Comparison of ENCODE assay signal across 10 cellular contexts in the genomic region with DNA sequence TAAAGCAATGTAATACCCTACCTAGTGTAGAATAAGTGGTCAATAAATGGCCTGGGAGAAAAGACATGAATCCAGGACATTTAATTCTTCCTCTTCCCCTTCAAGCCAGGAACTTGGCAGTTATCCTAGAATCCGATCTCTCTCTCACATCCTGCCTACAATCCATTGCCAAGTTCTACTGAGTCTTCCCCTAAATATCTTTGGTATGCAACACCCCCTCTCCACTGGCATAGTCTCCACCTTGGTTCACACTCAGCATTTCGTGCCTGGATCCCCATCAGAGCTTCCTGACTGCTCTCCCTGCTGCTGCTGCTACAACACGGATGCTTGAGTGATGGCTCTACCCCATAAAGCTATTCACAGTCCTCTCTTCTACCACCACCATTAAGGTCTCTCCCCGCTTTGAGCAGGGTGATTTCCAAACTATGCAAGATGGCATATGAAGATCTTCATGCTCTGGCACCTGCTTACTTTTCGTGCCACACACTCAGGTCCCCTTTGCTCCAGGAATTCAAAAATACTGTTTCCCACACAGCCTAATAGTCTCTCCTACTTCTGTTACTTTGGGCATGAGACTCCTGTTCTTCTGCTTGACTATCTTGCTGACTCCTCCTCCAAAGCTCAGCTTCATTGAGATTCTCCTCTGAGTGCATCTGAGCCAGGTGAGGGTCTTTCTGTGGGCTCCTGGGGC. TPM values are rescaled to one million over a fixed set of nuclear protein-coding genes. Genes with fewer than 3 reads are reported as not detected.
DNase-seq lines count a peak whose midpoint lies in the region; ATAC-seq, FAIRE-seq and TF ChIP-seq lines count a peak whose summit lies in the region.
"Had no signal": no experiment of that assay in that cellular context is flagged by ENCODE, and none has a peak within 500 bp of the region (broad histone marks: within the 10 kb centered on the region; RNA-seq: fewer than 3 reads in every experiment).

No MANE protein-coding gene starts in this region.

- peak overlapping the region; percentile 40 for H3K4me2 ChIP-seq in PC-9

- no peak overlapping the region for H2AFZ ChIP-seq in PC-9

- intact Hi-C loops in PC-9 (cut with micrococcal nuclease; ENCODE audit: unreplicated experiment): loop anchor here (1.0 to 2.0 kb wide), 3 partner anchors 29 to 102 kb away; no protein-coding TSS in a partner anchor

- peaks cover 29% of the 10 kb centered on the region for H3F3A ChIP-seq in PC-9 (ENCODE audit: insufficient read depth, low read depth)

- no peaks in the 10 kb centered on the region for H3K9me3 ChIP-seq in PC-9 (ENCODE audit: insufficient read depth, low read depth)
- no peaks in the 10 kb centered on the region for H3K9me3 ChIP-seq in small intestine (ENCODE audit: control insufficient read depth, low read depth)

- H3K27me3 ChIP-seq in PC-9 (ENCODE audit: insufficient read depth, low read depth): no peaks in the 10 kb centered on the region
- no peaks in the 10 kb centered on the region for H3K27me3 ChIP-seq in small intestine (ENCODE audit: control insufficient read depth in 2 of 2, insufficient read depth in 2 of 2, low read length in 2 of 2)

- CTCF ChIA-PET in PC-9 (lab: Charles Lee): no interaction called here
- CTCF ChIA-PET in activated CD8-positive, alpha-beta T cell treated with anti-CD3 and anti-CD28 coated beads, Interleukin-2, amount 10 ng/mL, durations not matched to agents 7 days and 5 days (lab: Charles Lee): no interaction called here

- H3K36me3 Mint-ChIP-seq in osteocyte (ENCODE audit: unreplicated experiment): no peaks in the 10 kb centered on the region
- no peaks in the 10 kb centered on the region for H3K36me3 Mint-ChIP-seq in activated CD8-positive, alpha-beta T cell treated with anti-CD3 and anti-CD28 coated beads, Interleukin-2, amount 10 ng/mL, durations not matched to agents 7 days and 5 days (ENCODE audit: low read depth)

- H3K4me1 Mint-ChIP-seq in osteocyte (ENCODE audit: unreplicated experiment): peaks cover 32% of the 10 kb centered on the region
- no peaks in the 10 kb centered on the region for H3K4me1 Mint-ChIP-seq in activated CD8-positive, alpha-beta T cell treated with anti-CD3 and anti-CD28 coated beads, Interleukin-2, amount 10 ng/mL, durations not matched to agents 7 days and 5 days (ENCODE audit: low read depth)

- ATAC-seq in HG02981 (IDR thresholded peaks at IDR 0.05; ENCODE audit: unreplicated experiment): no peak
- no peak for ATAC-seq in activated CD8-positive, alpha-beta T cell treated with anti-CD3 and anti-CD28 coated beads, Interleukin-2, amount 10 ng/mL, durations not matched to agents 7 days and 5 days
- ATAC-seq: left colon had no signal

- no peak overlapping the region for H3K4me3 ChIP-seq in PC-9
- no peak overlapping the region for H3K4me3 ChIP-seq in small intestine (ENCODE audit: low read depth in 1 of 2, low read length in 2 of 2)

- no peaks in the 10 kb centered on the region for H3K9me2 ChIP-seq in PC-9 (ENCODE audit: insufficient read depth)

- peak overlapping the region; percentile 55 for H3K27ac ChIP-seq in PC-9
- peak overlapping the region; percentile 35 for H3K27ac ChIP-seq in epithelial cell of prostate
- no peak overlapping the region for H3K27ac ChIP-seq in small intestine (ENCODE audit: low read depth in 1 of 2, low read length in 1 of 2)

- H3K4me3 Mint-ChIP-seq in osteocyte (ENCODE audit: unreplicated experiment): no peak overlapping the region
- no peak overlapping the region for H3K4me3 Mint-ChIP-seq in activated CD8-positive, alpha-beta T cell treated with anti-CD3 and anti-CD28 coated beads, Interleukin-2, amount 10 ng/mL, durations not matched to agents 7 days and 5 days

- BruUV-seq in PC-9 (replicated peaks; lab: Mats Ljungman, UMichigan): no TSS peak

- H3K9me3 Mint-ChIP-seq in osteocyte (ENCODE audit: unreplicated experiment): no peaks in the 10 kb centered on the region
- H3K9me3 Mint-ChIP-seq in activated CD8-positive, alpha-beta T cell treated with anti-CD3 and anti-CD28 coated beads, Interleukin-2, amount 10 ng/mL, durations not matched to agents 7 days and 5 days (ENCODE audit: insufficient read depth): no peaks in the 10 kb centered on the region

- H3K36me3 ChIP-seq in PC-9 (ENCODE audit: low read depth) (no peaks in the 10 kb centered on the region), small intestine (ENCODE audit: control insufficient read depth in 2 of 2, insufficient read depth in 2 of 2, low read length in 2 of 2) (no peaks in the 10 kb centered on the region)

- peak; percentile 99 for DNase-seq in EH (ENCODE audit: low read depth)
- DNase-seq in PC-9: peak; percentile 77 to 95
- peak; percentile 64 for DNase-seq in epithelial cell of prostate (ENCODE audit: low read depth, low spot score)
- no peak for DNase-seq in osteocyte (ENCODE audit: extremely low spot score, unreplicated experiment)
- DNase-seq in small intestine: no peak
- DNase-seq in ecto neural progenitor cell (ENCODE audit: low spot score): no peak
- no peak for DNase-seq in activated CD8-positive, alpha-beta T cell treated with anti-CD3 and anti-CD28 coated beads, Interleukin-2, amount 10 ng/mL, durations not matched to agents 7 days and 5 days
- DNase-seq: left colon; stimulated activated CD4-positive, alpha-beta T cell treated with anti-CD3 and anti-CD28 coated beads, Interleukin-4, amount 100 ng/mL, for 4 hours had no signal

- no peak for FAIRE-seq in small intestine (lab: Jason Lieb, UNC)

- no peaks in the 10 kb centered on the region for H3K27me3 Mint-ChIP-seq in osteocyte (ENCODE audit: unreplicated experiment)
- no peaks in the 10 kb centered on the region for H3K27me3 Mint-ChIP-seq in activated CD8-positive, alpha-beta T cell treated with anti-CD3 and anti-CD28 coated beads, Interleukin-2, amount 10 ng/mL, durations not matched to agents 7 days and 5 days (ENCODE audit: low read depth)

- TF ChIP-seq CTCF in PC-9 (conservative IDR thresholded peaks at IDR 0.05) (no peak), osteocyte (IDR thresholded peaks at IDR 0.05) (no peak)

- peak overlapping the region; percentile 78 for H3K27ac Mint-ChIP-seq in osteocyte (ENCODE audit: unreplicated experiment)
- no peak overlapping the region for H3K27ac Mint-ChIP-seq in activated CD8-positive, alpha-beta T cell treated with anti-CD3 and anti-CD28 coated beads, Interleukin-2, amount 10 ng/mL, durations not matched to agents 7 days and 5 days

- peaks cover 41% of the 10 kb centered on the region for H3K4me1 ChIP-seq in PC-9 (replicated peaks; ENCODE audit: insufficient read depth)
- no peaks in the 10 kb centered on the region for H3K4me1 ChIP-seq in small intestine (ENCODE audit: control insufficient read depth in 2 of 2, insufficient read depth in 1 of 2, low read depth in 1 of 2, low read length in 1 of 2)

- POLR2A ChIA-PET in PC-9 (lab: Charles Lee; ENCODE audit: unreplicated experiment): interaction anchor here (0.6 kb wide), 3 partner anchors 110 to 1558 kb away, joined by 3 to 11 read pairs (median 9); no protein-coding TSS in a partner anchor
- POLR2A ChIA-PET in activated CD8-positive, alpha-beta T cell treated with anti-CD3 and anti-CD28 coated beads, Interleukin-2, amount 10 ng/mL, durations not matched to agents 7 days and 5 days (lab: Charles Lee): no interaction called here

- no peaks in the 10 kb centered on the region for H3K79me2 ChIP-seq in PC-9 (ENCODE audit: low read depth)

- no peaks in the 10 kb centered on the region for H4K20me1 ChIP-seq in PC-9 (ENCODE audit: insufficient read depth)

- WGBS in small intestine, 3 donors: 65 to 86% (median 74%) methylated on average over 5 of the region's 5 CpGs

RNA-seq across cellular contexts. Expression of gene ANK3, which starts 4.8 kb away (rescaled TPM):
- total RNA-seq in PC-9 (2021): 31.4 and 32.0 TPM in 2 replicates
- 21.2 and 22.0 TPM in 2 replicates for total RNA-seq in osteocyte
- polyA plus RNA-seq in small intestine: 10 to 100 TPM in 2 of 3 donors, 1 to 10 TPM in 1; 9.9 to 37.6 (median 33.5) TPM
- 1 to 10 TPM; 4.5 to 5.3 TPM for total RNA-seq in activated CD8-positive, alpha-beta T cell treated with anti-CD3 and anti-CD28 coated beads, Interleukin-2, amount 10 ng/mL, durations not matched to agents 7 days and 5 days

Comparison
In these comparisons a context has a peak if more than half of its experiments do, and no peak if none do; other contexts are left out.
1. DNase-seq: peak in EH (single experiment), PC-9 (2 of 2) and epithelial cell of prostate (single experiment); none in osteocyte (single experiment), small intestine (single experiment), ecto neural progenitor cell (single experiment) and activated CD8-positive, alpha-beta T cell treated with anti-CD3 and anti-CD28 coated beads, Interleukin-2, amount 10 ng/mL, durations not matched to agents 7 days and 5 days (single experiment).
2. H3K27ac ChIP-seq: peak in PC-9 (single experiment) and epithelial cell of prostate (single experiment); none in small intestine (0 of 2).